14 cellular contexts compared by ENCODE assay signal in the genomic region with DNA sequence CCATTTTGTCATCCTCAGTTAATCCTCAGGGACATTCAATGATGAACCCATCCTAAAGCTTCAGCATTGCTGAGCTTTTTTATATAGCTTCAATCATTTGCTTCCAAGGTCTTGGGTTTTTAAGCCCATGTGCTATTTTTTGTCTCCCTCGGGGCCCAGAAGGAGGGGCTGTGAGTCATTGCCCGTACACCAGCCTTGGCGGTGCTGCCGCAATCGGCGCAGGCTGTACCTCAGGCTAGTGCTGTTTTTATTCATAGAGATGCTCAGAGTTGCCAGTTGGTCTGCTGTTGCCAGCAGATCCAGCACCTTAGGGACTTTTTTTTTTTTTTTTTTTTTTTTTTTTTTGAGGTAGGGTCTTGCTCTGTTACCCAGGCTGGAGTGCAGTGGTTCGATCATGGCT. TPM values are rescaled to one million over a fixed set of nuclear protein-coding genes. Genes with fewer than 3 reads are reported as not detected.
DNase-seq lines count a peak whose midpoint lies in the region; ATAC-seq and TF ChIP-seq lines count a peak whose summit lies in the region.
"Had no signal": no experiment of that assay in that cellular context is flagged by ENCODE, and none has a peak within 500 bp of the region (broad histone marks: within the 10 kb centered on the region; RNA-seq: fewer than 3 reads in every experiment).

No MANE protein-coding gene starts in this region.

- peaks cover 6% of the 10 kb centered on the region; the same call in 1 of the 2 replicates for H3K79me2 ChIP-seq in GM23248 (ENCODE audit: insufficient read depth)

- H3K4me3 ChIP-seq in GM23248 (no peak overlapping the region), heart left ventricle (no peak overlapping the region)
- H3K4me3 ChIP-seq: pancreas had no signal

- no peak for TF ChIP-seq POLR2A in heart left ventricle (IDR thresholded peaks at IDR 0.05)

- peak; percentile 76 for DNase-seq in GM23248
- DNase-seq in heart left ventricle = peak in 4 of 5 donors; percentile 61 to 83 (median 72)
- peak; percentile 82 for DNase-seq in stromal cell of bone marrow (ENCODE audit: low read depth)
- DNase-seq in NCI-H2196 (lab: John Stamatoyannopoulos, UW; ENCODE audit: unreplicated experiment) = no peak
- no peak for DNase-seq in NCI-H446 (lab: John Stamatoyannopoulos, UW)
- DNase-seq: activated T-cell treated with anti-CD3 and anti-CD28 coated beads for 4 hours; effector memory CD8-positive, alpha-beta T cell; NCI-H1092; pancreas; stimulated activated CD4-positive, alpha-beta T cell treated with anti-CD3 and anti-CD28 coated beads, Interleukin-2, amount 100 ng/mL, for 24 hours; WERI-Rb-1 had no signal

- H3K27me3 ChIP-seq in GM23248 (replicated peaks; ENCODE audit: insufficient read depth) (no peaks in the 10 kb centered on the region), heart left ventricle (no peaks in the 10 kb centered on the region)
- H3K27me3 ChIP-seq: pancreas had no signal

- no peaks in the 10 kb centered on the region for H3K9me2 ChIP-seq in GM23248 (ENCODE audit: insufficient read depth)

- no peaks in the 10 kb centered on the region for H4K20me1 ChIP-seq in GM23248 (ENCODE audit: insufficient read depth)

- intact Hi-C loops in heart left ventricle (cut with DNase I) = no loop called here

- H3K9me3 ChIP-seq in GM23248 (ENCODE audit: low read depth) (no peaks in the 10 kb centered on the region), heart left ventricle (no peaks in the 10 kb centered on the region)
- H3K9me3 ChIP-seq: pancreas had no signal

- H3K36me3 ChIP-seq in GM23248 (ENCODE audit: low read depth) (no peaks in the 10 kb centered on the region), heart left ventricle (peaks cover 0 to 92% (median 69%) of the 10 kb centered on the region in 9 donors)

- no peak overlapping the region for H3K9ac ChIP-seq in GM23248

- in situ Hi-C loops in GM23248 (cut with MboI) = no loop called here

- H3K4me2 ChIP-seq in GM23248 (ENCODE audit: unreplicated experiment) = no peak overlapping the region

- H3K4me1 ChIP-seq in GM23248 (ENCODE audit: insufficient read depth) = peaks cover 4% of the 10 kb centered on the region; the same call in 1 of the 2 replicates
- H3K4me1 ChIP-seq in heart left ventricle = peaks cover 0 to 90% (median 45%) of the 10 kb centered on the region in 12 donors
- H3K4me1 ChIP-seq: pancreas had no signal

- no peaks in the 10 kb centered on the region for H3F3A ChIP-seq in GM23248 (ENCODE audit: insufficient read depth)

- TF ChIP-seq CTCF in heart left ventricle (IDR thresholded peaks at IDR 0.05) = no peak

- H2AFZ ChIP-seq in GM23248 = no peak overlapping the region

- H3K27ac ChIP-seq in GM23248 = no peak overlapping the region
- peak overlapping the region; percentile 92 for H3K27ac ChIP-seq in angular gyrus (ENCODE audit: low read depth, low read length)
- peak overlapping the region in 11 of 12 donors; percentile 21 to 89 (median 53) for H3K27ac ChIP-seq in heart left ventricle
- H3K27ac ChIP-seq: pancreas had no signal

- ATAC-seq in heart left ventricle (peak; percentile 57 to 84 (median 77)), GM18502 (IDR thresholded peaks at IDR 0.05; ENCODE audit: poor library complexity, unreplicated experiment) (no peak)
- ATAC-seq: effector memory CD8-positive, alpha-beta T cell; pancreas; stimulated activated effector memory CD8-positive, alpha-beta T cell treated with anti-CD3 and anti-CD28 coated beads, Interleukin-12 subunit alpha, Interleukin-12 subunit beta, amount 100 ng/mL, for 72 hours had no signal

- WGBS in GM23248 (ENCODE audit: low coverage in 1 of 2, low lambda C conversion rate in 2 of 2, missing lambda C conversion rate in 2 of 2), 2 experiments = 41 to 54% methylated on average over 7 of the region's 7 CpGs
- 25 to 50% (median 41%) methylated on average over 7 of the region's 7 CpGs for WGBS in heart left ventricle, 4 donors

RNA-seq across cellular contexts. Expression of a gene that starts 35.5 kb away (rescaled TPM):
- total RNA-seq in GM23248 (2014; rRNA removed; shearing (Covaris generic)) = 41.5 and 60.4 TPM in 2 replicates
- polyA plus RNA-seq in GM23248 (2016; fragmentation: Nextera tagmentation; extraction: Ambion mirVana) (68.1 and 68.7 TPM in 2 replicates), heart left ventricle (100 to 1,000 TPM; 375 to 431 TPM)
- 1,000 to 10,000 TPM in 2 of 9 donors, 100 to 1,000 TPM in 7; 503 to 1,146 (median 862) TPM for total RNA-seq in heart left ventricle

RNA-seq across cellular contexts. Expression of a gene that starts 35.9 kb away (rescaled TPM):
- total RNA-seq in GM23248 (2014; rRNA removed; shearing (Covaris generic)) = 41.9 and 53.4 TPM in 2 replicates
- polyA plus RNA-seq in GM23248 (2016; fragmentation: Nextera tagmentation; extraction: Ambion mirVana) (13.1 and 13.7 TPM in 2 replicates), heart left ventricle (10 to 100 TPM; 40.3 to 49.9 TPM)
- 10 to 100 TPM; 13.4 to 29.3 (median 20.0) TPM for total RNA-seq in heart left ventricle

RNA-seq across cellular contexts. Expression of a gene that starts 39.9 kb away (rescaled TPM):
- total RNA-seq in GM23248 (2014; rRNA removed; shearing (Covaris generic)) = 16.8 and 21.2 TPM in 2 replicates
- polyA plus RNA-seq in GM23248 (2016; fragmentation: Nextera tagmentation; extraction: Ambion mirVana) = 49.6 and 52.2 TPM in 2 replicates
- total RNA-seq in heart left ventricle = 10 to 100 TPM; 12.2 to 27.4 (median 18.3) TPM
- 10 to 100 TPM; 20.2 to 31.2 TPM for polyA plus RNA-seq in heart left ventricle

RNA-seq across cellular contexts. Expression of a gene that starts 56.4 kb away (rescaled TPM):
- 0.38 TPM in 1 of 2 replicates, not detected in the other for total RNA-seq in GM23248 (2014; rRNA removed; shearing (Covaris generic))
- polyA plus RNA-seq in GM23248 (2016; fragmentation: Nextera tagmentation; extraction: Ambion mirVana) (0.59 and 1.1 TPM in 2 replicates), heart left ventricle (100 to 1,000 TPM; 300 to 463 TPM)
- 100 to 1,000 TPM in 8 of 9 donors, 10 to 100 TPM in 1; 94.1 to 564 (median 266) TPM for total RNA-seq in heart left ventricle

RNA-seq across cellular contexts. Expression of a gene that starts 57.8 kb away (rescaled TPM):
- total RNA-seq in GM23248 (2014; rRNA removed; shearing (Covaris generic)) = 29.0 and 35.7 TPM in 2 replicates
- polyA plus RNA-seq in GM23248 (2016; fragmentation: Nextera tagmentation; extraction: Ambion mirVana) = 29.6 and 31.1 TPM in 2 replicates
- total RNA-seq in heart left ventricle = 10 to 100 TPM; 29.0 to 74.5 (median 46.1) TPM
- polyA plus RNA-seq in heart left ventricle = 10 to 100 TPM; 29.6 to 44.9 TPM

Comparison
In these comparisons a context has a peak if more than half of its experiments do, and no peak if none do; other contexts are left out.
1. DNase-seq: peak in GM23248 (single experiment), heart left ventricle (4 of 5) and stromal cell of bone marrow (single experiment); none in NCI-H2196 (single experiment) and NCI-H446 (0 of 2).